Comparison of ENCODE assay signal across 15 cellular contexts in the genomic region with DNA sequence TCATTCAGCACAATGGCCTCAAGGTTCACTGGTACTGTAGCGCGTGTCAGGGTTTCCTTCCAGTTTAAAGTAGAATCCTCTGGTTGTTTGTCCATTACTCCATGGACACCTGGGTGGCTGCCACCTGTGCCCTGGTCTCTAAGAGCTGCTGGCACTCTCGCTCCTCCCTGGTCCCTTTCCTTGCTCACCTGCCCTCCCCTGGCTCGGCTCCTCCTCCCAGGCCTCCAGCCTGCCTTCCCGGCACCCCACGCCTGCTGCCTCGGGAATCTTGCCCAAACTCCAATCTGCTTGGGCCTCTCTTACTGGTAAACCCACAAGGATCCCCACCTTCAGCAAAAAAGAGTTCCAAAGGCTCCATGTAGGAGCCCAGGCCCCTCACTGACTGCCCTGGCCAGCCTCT.
"Had no signal": no experiment of that assay in that cellular context is flagged by ENCODE, and none has a peak within 500 bp of the region (broad histone marks: within the 10 kb centered on the region; RNA-seq: fewer than 3 reads in every experiment).

No MANE protein-coding gene starts in this region.

- ATAC-seq: esophagus mucosa; heart left ventricle; left lobe of liver; natural killer cell; stimulated activated naive B cell treated with anti-CD40 and anti-IgM and Interleukin-4, amounts not matched to agents 10 μg/mL and 1 μg/mL and 100 μg/mL, for 72 hours; stimulated activated naive CD8-positive, alpha-beta T cell treated with anti-CD3 and anti-CD28 coated beads, Interleukin-15, amount 100 ng/mL, for 72 hours had no signal

- H2AFZ ChIP-seq: parathyroid adenoma had no signal

- H3K79me2 ChIP-seq: parathyroid adenoma had no signal

- H3K27me3 ChIP-seq: right atrium auricular region, sigmoid colon, testis, transverse colon had no signal

- H3K9ac ChIP-seq: parathyroid adenoma had no signal

- H3K36me3 ChIP-seq: heart left ventricle, right atrium auricular region, sigmoid colon, transverse colon had no signal

- H3K9me3 ChIP-seq: heart left ventricle, right atrium auricular region, sigmoid colon, testis, transverse colon had no signal

- H3K27ac ChIP-seq: heart left ventricle, parathyroid adenoma, right atrium auricular region, sigmoid colon, transverse colon had no signal

- H3K4me3 ChIP-seq: heart left ventricle, right atrium auricular region, sigmoid colon, skin epidermis, testis, transverse colon had no signal

- DNase-seq: effector memory CD4-positive, alpha-beta T cell; heart left ventricle; natural killer cell; sigmoid colon; stimulated activated CD4-positive, alpha-beta T cell treated with anti-CD3 and anti-CD28 coated beads, Interleukin-2, amount 100 ng/mL, for 24 hours; stimulated activated CD4-positive, alpha-beta T cell treated with anti-CD3 and anti-CD28 coated beads, Interleukin-4, amount 100 ng/mL, for 4 hours; stimulated activated naive B cell treated with anti-CD40 and anti-IgM and Interleukin-4, amounts not matched to agents 10 μg/mL and 1 μg/mL and 100 μg/mL, for 72 hours; stimulated activated naive CD8-positive, alpha-beta T cell treated with anti-CD3 and anti-CD28 coated beads, Interleukin-15, amount 100 ng/mL, for 72 hours; testis; transverse colon had no signal

- H3K4me1 ChIP-seq: heart left ventricle, parathyroid adenoma, right atrium auricular region, sigmoid colon had no signal
